Comparison of ENCODE assay signal across 8 cellular contexts in the genomic region with DNA sequence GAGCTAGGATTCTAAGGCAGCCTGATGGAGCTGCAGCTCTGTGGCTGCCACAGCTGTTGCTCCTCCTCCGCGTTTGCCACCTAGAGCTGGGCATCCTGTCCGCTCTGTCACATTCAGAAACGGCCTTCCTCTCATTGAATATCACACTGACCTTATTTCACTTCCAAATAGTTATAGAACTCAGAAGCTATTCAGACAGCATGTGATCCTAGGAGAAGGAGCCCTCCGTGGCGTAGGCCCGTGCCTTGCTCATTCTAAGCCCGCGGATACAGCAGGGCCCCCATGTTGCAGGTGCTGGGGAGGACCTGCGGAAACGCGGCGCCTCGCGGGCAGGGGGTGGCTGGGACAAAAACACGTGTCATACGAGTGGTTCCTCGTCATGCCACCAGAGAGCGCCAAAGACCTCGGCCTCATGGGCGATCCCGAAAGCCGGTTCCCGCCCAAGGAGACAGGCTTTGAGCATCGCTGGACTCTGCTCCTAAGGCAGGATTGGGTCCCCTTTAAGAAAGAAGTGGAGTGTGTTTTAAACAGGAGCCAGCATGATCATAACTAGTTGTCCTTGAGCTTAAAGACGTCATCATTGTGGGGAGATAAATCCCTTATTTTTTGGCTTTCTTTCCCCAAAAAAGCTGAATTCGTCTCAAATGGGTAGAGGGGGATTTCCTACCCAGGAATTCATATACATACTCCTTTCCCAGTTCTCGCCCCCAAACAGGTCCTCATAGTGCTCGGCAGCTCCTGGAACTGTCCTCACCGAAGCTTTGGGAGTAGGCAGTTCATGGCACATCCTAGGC. TPM values are rescaled to one million over a fixed set of nuclear protein-coding genes. Genes with fewer than 3 reads are reported as not detected.
A peak's percentile ranks its signal among the peaks of the same experiment; 100 is the strongest.
DNase-seq lines count a peak whose midpoint lies in the region; ATAC-seq, FAIRE-seq and TF ChIP-seq lines count a peak whose summit lies in the region.

No MANE protein-coding gene starts in this region.

- no peak overlapping the region for H3K9ac ChIP-seq in SK-N-MC (ENCODE audit: insufficient read length)

- H3K4me1 ChIP-seq in psoas muscle, result peaks cover 15% of the 10 kb centered on the region

- H3K27me3 Mint-ChIP-seq in activated naive CD4-positive, alpha-beta T cell treated with anti-CD3 and anti-CD28 coated beads, Interleukin-2, amount 10 ng/mL, durations not matched to agents 7 days and 5 days, result peaks cover 20% of the 10 kb centered on the region

- intact Hi-C loops in Right ventricle myocardium inferior (cut with DNase I) (loop anchor here (1.0 to 5.0 kb wide), 5 partner anchors 134 to 693 kb away; no protein-coding TSS in a partner anchor), psoas muscle (cut with DNase I) (loop anchor here (2.0 to 5.0 kb wide), 8 partner anchors 125 to 694 kb away; no protein-coding TSS in a partner anchor)

- no peaks in the 10 kb centered on the region; the same call in 1 of the 2 replicates for H3K27me3 ChIP-seq in GM06990 (replicated peaks; ENCODE audit: control insufficient read depth, insufficient read depth, low read length)
- peaks cover 3% of the 10 kb centered on the region; the same call in 1 of the 2 replicates for H3K27me3 ChIP-seq in H7 (ENCODE audit: control insufficient read depth, insufficient read depth, low read length)
- no peaks in the 10 kb centered on the region for H3K27me3 ChIP-seq in psoas muscle (ENCODE audit: insufficient read depth in 3 of 3, low read length in 2 of 3)

- H3K36me3 Mint-ChIP-seq in activated naive CD4-positive, alpha-beta T cell treated with anti-CD3 and anti-CD28 coated beads, Interleukin-2, amount 10 ng/mL, durations not matched to agents 7 days and 5 days, result no peaks in the 10 kb centered on the region

- peak; percentile 70 for DNase-seq in GM06990 (ENCODE audit: extremely low read depth, insufficient read length)
- peak; percentile 92 for DNase-seq in H7
- peak; percentile 82 for DNase-seq in LoVo (ENCODE audit: low spot score)
- no peak for DNase-seq in SK-N-MC (ENCODE audit: low read depth, low spot score)
- peak; percentile 89 for DNase-seq in activated naive CD4-positive, alpha-beta T cell treated with anti-CD3 and anti-CD28 coated beads, Interleukin-2, amount 10 ng/mL, durations not matched to agents 7 days and 5 days
- peak; percentile 80 for DNase-seq in Right ventricle myocardium inferior (ENCODE audit: missing footprints)
- peak; percentile 85 to 93 for DNase-seq in psoas muscle
- DNase-seq in urothelium cell line (ENCODE audit: low spot score), result peak; percentile 89

- FAIRE-seq in urothelium cell line (lab: Jason Lieb, UNC), result peak; percentile 90

- no peak overlapping the region for H3K27ac ChIP-seq in SK-N-MC
- H3K27ac ChIP-seq in psoas muscle, result peak overlapping the region; percentile 78

- H3K9me3 ChIP-seq in SK-N-MC (ENCODE audit: low read depth, low read length) (no peaks in the 10 kb centered on the region), psoas muscle (no peaks in the 10 kb centered on the region)

- peak; percentile 86 for ATAC-seq in Right ventricle myocardium inferior
- ATAC-seq in psoas muscle, result peak; percentile 87 to 97 (median 89)

- no peaks in the 10 kb centered on the region for H3K36me3 ChIP-seq in GM06990 (ENCODE audit: control insufficient read depth, insufficient read depth, low read length)
- no peaks in the 10 kb centered on the region for H3K36me3 ChIP-seq in H7 (replicated peaks; ENCODE audit: control insufficient read depth, insufficient read depth, low read length)
- no peaks in the 10 kb centered on the region for H3K36me3 ChIP-seq in SK-N-MC (ENCODE audit: insufficient read depth, low read length)
- H3K36me3 ChIP-seq in psoas muscle (ENCODE audit: insufficient read depth in 1 of 2, low read depth in 1 of 2), result no peaks in the 10 kb centered on the region

- H3K9me3 Mint-ChIP-seq in activated naive CD4-positive, alpha-beta T cell treated with anti-CD3 and anti-CD28 coated beads, Interleukin-2, amount 10 ng/mL, durations not matched to agents 7 days and 5 days, result no peaks in the 10 kb centered on the region

- H3K4me1 Mint-ChIP-seq in activated naive CD4-positive, alpha-beta T cell treated with anti-CD3 and anti-CD28 coated beads, Interleukin-2, amount 10 ng/mL, durations not matched to agents 7 days and 5 days, result peaks cover 12% of the 10 kb centered on the region

- peak; percentile 92 for TF ChIP-seq CTCF in GM06990 (IDR thresholded peaks at IDR 0.05; ENCODE audit: insufficient read depth, low read length, poor library complexity, severe bottlenecking)
- peak; percentile 92 for TF ChIP-seq CTCF in psoas muscle (IDR thresholded peaks at IDR 0.05)

- no peak overlapping the region for H3K4me3 ChIP-seq in GM06990 (replicated peaks; ENCODE audit: low read depth, low read length)
- no peak overlapping the region for H3K4me3 ChIP-seq in H7 (ENCODE audit: insufficient read depth, low read depth, low read length)
- H3K4me3 ChIP-seq in SK-N-MC, result peak overlapping the region; percentile 32; the same call in 1 of the 2 replicates
- H3K4me3 ChIP-seq in psoas muscle, result peak overlapping the region; percentile 53

- WGBS in psoas muscle, 3 donors, result 6 to 10% (median 9%) methylated on average over 30 of the region's 30 CpGs

- H3K4me3 Mint-ChIP-seq in activated naive CD4-positive, alpha-beta T cell treated with anti-CD3 and anti-CD28 coated beads, Interleukin-2, amount 10 ng/mL, durations not matched to agents 7 days and 5 days, result peak overlapping the region; percentile 2

- no peak overlapping the region for H3K27ac Mint-ChIP-seq in activated naive CD4-positive, alpha-beta T cell treated with anti-CD3 and anti-CD28 coated beads, Interleukin-2, amount 10 ng/mL, durations not matched to agents 7 days and 5 days

- CTCF ChIA-PET in activated naive CD4-positive, alpha-beta T cell treated with anti-CD3 and anti-CD28 coated beads, Interleukin-2, amount 10 ng/mL, durations not matched to agents 7 days and 5 days (lab: Charles Lee), result interaction anchor here (0.7 to 4.3 kb wide), 49 partner anchors 8 to 1467 kb away, joined by 3 to 76 read pairs (median 4); a partner anchor contains a TSS

RNA-seq across cellular contexts. Expression of a gene that starts 17.9 kb away (rescaled TPM):
- total RNA-seq in H7 (2014; rRNA removed; shearing (Covaris generic)), result 19.2 and 24.2 TPM in 2 replicates
- 3.4 TPM for total RNA-seq in Right ventricle myocardium inferior
- 10 to 100 TPM in 1 of 4 donors, 1 to 10 TPM in 3; 3.9 to 13.4 (median 6.8) TPM for total RNA-seq in psoas muscle
- 1 to 10 TPM; 2.7 to 8.0 (median 7.9) TPM for polyA plus RNA-seq in psoas muscle

Comparison
In these comparisons a context has a peak if more than half of its experiments do, and no peak if none do; other contexts are left out.
1. H3K4me3 ChIP-seq: peak in SK-N-MC (single experiment) and psoas muscle (single experiment); none in GM06990 (single experiment) and H7 (single experiment).